ENCODE assay signal across 8 cellular contexts in the genomic region with DNA sequence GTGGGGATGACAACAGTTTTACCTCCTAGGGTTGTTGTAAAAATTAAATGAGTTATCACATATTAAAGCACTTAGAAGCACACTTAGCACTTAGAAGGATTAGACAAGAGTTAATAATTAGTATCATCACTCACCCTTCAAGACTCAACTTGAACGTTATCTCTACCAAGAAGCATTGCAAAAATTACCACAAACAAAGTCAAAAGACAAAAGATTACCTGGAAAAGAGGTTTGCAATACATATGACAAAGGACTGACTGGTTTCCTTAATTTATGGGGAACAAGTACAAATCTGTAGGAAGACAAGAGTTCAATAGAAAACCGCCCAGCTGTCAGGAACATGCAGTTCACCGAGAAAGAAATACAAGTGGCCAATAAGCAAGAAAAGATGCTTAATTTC.
"Had no signal": no experiment of that assay in that cellular context is flagged by ENCODE, and none has a peak within 500 bp of the region (broad histone marks: within the 10 kb centered on the region; RNA-seq: fewer than 3 reads in every experiment).

No MANE protein-coding gene starts in this region.

- ATAC-seq: HCT116, HepG2 had no signal

- H3K4me1 ChIP-seq: HAP-1 had no signal

- H3K27ac ChIP-seq: GM23248, HL-60 had no signal

- H3K36me3 ChIP-seq: HAP-1 had no signal

- H2AFZ ChIP-seq: GM23248 had no signal

- H3K9ac ChIP-seq: GM23248 had no signal

- DNase-seq: GM23248, GOT3, H7, HFFc6 had no signal

- H3K4me3 ChIP-seq: GM23248, HAP-1 had no signal

- H3K9me3 ChIP-seq: HAP-1 had no signal
